ENCODE assay signal across 1 cellular context in the genomic region with DNA sequence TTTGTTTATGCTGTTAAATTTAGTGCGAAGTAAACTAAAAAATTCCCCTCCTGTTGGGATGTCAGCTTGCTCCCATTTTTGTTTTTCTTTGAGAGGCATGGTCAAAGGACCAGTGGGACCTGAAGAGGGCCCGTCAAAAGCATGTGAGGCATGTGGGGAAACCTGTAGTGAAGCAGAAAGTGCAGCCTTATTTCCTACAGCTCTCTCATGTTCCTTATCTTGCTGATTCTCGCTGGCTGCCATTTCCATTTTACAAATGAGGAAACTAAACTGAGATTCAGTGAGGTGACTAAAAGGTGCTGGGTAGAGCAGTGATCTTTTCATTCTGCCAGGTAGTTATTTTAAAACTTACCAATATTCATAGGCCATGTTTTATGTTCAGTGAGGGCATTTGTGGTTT.
TF ChIP-seq lines count a peak whose summit lies in the region.

No MANE protein-coding gene starts in this region.

TF ChIP-seq in GM23338, 12 proteins besides CTCF, POLR2A, EP300 and RAD21 (continued from another document):
- TF ChIP-seq, protein P1, sequence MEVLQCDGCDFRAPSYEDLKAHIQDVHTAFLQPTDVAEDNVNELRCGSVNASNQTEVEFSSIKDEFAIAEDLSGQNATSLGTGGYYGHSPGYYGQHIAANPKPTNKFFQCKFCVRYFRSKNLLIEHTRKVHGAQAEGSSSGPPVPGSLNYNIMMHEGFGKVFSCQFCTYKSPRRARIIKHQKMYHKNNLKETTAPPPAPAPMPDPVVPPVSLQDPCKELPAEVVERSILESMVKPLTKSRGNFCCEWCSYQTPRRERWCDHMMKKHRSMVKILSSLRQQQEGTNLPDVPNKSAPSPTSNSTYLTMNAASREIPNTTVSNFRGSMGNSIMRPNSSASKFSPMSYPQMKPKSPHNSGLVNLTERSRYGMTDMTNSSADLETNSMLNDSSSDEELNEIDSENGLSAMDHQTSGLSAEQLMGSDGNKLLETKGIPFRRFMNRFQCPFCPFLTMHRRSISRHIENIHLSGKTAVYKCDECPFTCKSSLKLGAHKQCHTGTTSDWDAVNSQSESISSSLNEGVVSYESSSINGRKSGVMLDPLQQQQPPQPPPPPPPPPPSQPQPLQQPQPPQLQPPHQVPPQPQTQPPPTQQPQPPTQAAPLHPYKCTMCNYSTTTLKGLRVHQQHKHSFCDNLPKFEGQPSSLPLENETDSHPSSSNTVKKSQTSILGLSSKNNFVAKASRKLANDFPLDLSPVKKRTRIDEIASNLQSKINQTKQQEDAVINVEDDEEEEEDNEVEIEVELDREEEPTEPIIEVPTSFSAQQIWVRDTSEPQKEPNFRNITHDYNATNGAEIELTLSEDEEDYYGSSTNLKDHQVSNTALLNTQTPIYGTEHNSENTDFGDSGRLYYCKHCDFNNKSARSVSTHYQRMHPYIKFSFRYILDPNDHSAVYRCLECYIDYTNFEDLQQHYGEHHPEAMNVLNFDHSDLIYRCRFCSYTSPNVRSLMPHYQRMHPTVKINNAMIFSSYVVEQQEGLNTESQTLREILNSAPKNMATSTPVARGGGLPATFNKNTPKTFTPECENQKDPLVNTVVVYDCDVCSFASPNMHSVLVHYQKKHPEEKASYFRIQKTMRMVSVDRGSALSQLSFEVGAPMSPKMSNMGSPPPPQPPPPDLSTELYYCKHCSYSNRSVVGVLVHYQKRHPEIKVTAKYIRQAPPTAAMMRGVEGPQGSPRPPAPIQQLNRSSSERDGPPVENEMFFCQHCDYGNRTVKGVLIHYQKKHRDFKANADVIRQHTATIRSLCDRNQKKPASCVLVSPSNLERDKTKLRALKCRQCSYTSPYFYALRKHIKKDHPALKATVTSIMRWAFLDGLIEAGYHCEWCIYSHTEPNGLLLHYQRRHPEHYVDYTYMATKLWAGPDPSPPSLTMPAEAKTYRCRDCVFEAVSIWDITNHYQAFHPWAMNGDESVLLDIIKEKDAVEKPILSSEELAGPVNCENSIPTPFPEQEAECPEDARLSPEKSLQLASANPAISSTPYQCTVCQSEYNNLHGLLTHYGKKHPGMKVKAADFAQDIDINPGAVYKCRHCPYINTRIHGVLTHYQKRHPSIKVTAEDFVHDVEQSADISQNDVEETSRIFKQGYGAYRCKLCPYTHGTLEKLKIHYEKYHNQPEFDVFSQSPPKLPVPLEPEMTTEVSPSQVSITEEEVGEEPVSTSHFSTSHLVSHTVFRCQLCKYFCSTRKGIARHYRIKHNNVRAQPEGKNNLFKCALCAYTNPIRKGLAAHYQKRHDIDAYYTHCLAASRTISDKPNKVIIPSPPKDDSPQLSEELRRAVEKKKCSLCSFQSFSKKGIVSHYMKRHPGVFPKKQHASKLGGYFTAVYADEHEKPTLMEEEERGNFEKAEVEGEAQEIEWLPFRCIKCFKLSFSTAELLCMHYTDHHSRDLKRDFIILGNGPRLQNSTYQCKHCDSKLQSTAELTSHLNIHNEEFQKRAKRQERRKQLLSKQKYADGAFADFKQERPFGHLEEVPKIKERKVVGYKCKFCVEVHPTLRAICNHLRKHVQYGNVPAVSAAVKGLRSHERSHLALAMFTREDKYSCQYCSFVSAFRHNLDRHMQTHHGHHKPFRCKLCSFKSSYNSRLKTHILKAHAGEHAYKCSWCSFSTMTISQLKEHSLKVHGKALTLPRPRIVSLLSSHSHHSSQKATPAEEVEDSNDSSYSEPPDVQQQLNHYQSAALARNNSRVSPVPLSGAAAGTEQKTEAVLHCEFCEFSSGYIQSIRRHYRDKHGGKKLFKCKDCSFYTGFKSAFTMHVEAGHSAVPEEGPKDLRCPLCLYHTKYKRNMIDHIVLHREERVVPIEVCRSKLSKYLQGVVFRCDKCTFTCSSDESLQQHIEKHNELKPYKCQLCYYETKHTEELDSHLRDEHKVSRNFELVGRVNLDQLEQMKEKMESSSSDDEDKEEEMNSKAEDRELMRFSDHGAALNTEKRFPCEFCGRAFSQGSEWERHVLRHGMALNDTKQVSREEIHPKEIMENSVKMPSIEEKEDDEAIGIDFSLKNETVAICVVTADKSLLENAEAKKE (CRISPR knock-in tag; IDR thresholded peaks at IDR 0.05), result no peak
- TF ChIP-seq CREB1 (CRISPR knock-in tag; IDR thresholded peaks at IDR 0.05; ENCODE audit: low read depth), result no peak
- no peak for TF ChIP-seq NANOG (IDR thresholded peaks at IDR 0.05; ENCODE audit: borderline replicate concordance)
- TF ChIP-seq POLR2AphosphoS5 (IDR thresholded peaks at IDR 0.05; ENCODE audit: low read depth), result no peak
- no peak for TF ChIP-seq ZNF114 (CRISPR knock-in tag; IDR thresholded peaks at IDR 0.05)
- no peak for TF ChIP-seq EZH2phosphoT487 (IDR thresholded peaks at IDR 0.05; ENCODE audit: unreplicated experiment)
